ENCODE assay signal across 8 cellular contexts in the genomic region with DNA sequence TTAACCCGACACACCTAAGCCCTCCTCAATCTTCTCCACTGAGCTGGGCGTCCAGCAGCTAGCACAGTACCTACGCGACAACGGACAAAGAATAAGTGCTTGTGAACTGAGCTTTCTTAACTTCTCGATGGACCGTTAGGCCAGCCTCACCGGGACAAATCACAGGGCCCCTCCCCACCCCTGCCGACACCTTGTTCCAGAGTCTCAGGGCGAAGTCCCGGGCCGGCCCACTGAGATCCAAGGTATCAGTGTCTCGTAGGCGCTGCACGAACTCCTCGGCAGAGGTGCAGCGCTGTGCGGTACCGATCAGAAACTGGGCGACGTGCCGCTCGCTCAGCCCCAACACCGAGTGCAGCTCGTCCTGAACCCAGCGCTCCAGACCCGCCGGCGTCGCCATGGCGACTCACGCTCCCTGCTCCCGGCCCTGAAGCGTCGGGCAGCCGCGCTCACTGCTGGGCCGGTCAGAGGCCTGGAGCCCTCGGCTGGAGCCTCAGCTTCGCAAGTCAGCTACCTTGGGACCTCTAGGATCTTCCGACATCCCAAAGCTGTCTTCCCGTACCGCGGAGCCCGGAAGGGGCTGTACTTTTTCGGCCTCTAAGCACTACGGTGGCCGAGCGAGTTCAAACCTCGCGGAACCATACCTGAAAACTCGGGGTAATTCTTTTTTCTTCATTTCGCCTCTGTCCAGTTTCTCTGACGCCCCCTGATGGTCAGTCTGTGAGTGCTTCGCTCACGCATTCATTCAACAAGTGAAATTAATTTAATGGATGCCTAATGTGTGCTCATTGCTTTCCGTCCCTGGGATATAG. TPM values are rescaled to one million over a fixed set of nuclear protein-coding genes. Genes with fewer than 3 reads are reported as not detected.
A peak's percentile ranks its signal among the peaks of the same experiment; 100 is the strongest.
DNase-seq lines count a peak whose midpoint lies in the region; ATAC-seq, FAIRE-seq and TF ChIP-seq lines count a peak whose summit lies in the region.

Gene DHX16, minus strand, starts transcription at position 562 of the 809 bp plus-strand sequence. Its CDS starts 165 bp downstream, at position 397.

- peak within 1 kb of the TSS; percentile 60 for H3K18ac ChIP-seq in H1 (ENCODE audit: extremely low read depth, low read length)

- H3K79me2 ChIP-seq in H1 (ENCODE audit: control insufficient read depth in 1 of 2, insufficient read depth in 2 of 2, low read length in 2 of 2) = peaks cover 0 to 4% of the 10 kb centered on the region in 2 experiments; a peak in 2 of 4 replicates

- no peaks in the 10 kb centered on the region for H3K27me3 Mint-ChIP-seq in CD4-positive, alpha-beta T cell
- H3K27me3 Mint-ChIP-seq in memory B cell = no peaks in the 10 kb centered on the region

- TF ChIP-seq CTCF in CD4-positive, alpha-beta T cell (IDR thresholded peaks at IDR 0.05) = peak; percentile 69
- peak; percentile 50 to 80 (median 72) for TF ChIP-seq CTCF in H1 (IDR thresholded peaks at IDR 0.05; ENCODE audit: control extremely low read depth in 1 of 3, insufficient read depth in 1 of 3, low read depth in 1 of 3, low read length in 3 of 3)

- H3K36me3 ChIP-seq in H1 (ENCODE audit: control insufficient read depth in 2 of 4, insufficient read depth in 4 of 4, low read length in 3 of 4) = peaks cover 4 to 11% (median 8%) of the 10 kb centered on the region in 4 experiments; a peak in 5 of 8 replicates

- H3K4me1 ChIP-seq in H1 (replicated peaks in 1 of 4; ENCODE audit: control insufficient read depth in 3 of 4, insufficient read depth in 4 of 4, low read length in 3 of 4) = no peaks in the 10 kb centered on the region; a peak in 1 of 7 replicates

- H3K23me2 ChIP-seq in H1 (ENCODE audit: low read depth, low read length) = peaks cover 6% of the 10 kb centered on the region

- H2BK120ac ChIP-seq in H1 (replicated peaks; ENCODE audit: low read depth, low read length) = no peak within 1 kb of the TSS

- H3K36me3 Mint-ChIP-seq in CD4-positive, alpha-beta T cell (ENCODE audit: low read depth) = peaks cover 55% of the 10 kb centered on the region
- peaks cover 16% of the 10 kb centered on the region for H3K36me3 Mint-ChIP-seq in memory B cell

- no peak within 1 kb of the TSS for H3K14ac ChIP-seq in H1 (ENCODE audit: insufficient read length)

- no peaks in the 10 kb centered on the region for H3K27me3 ChIP-seq in CD4-positive, alpha-beta T cell (ENCODE audit: control insufficient read depth, insufficient read depth, low read length)
- H3K27me3 ChIP-seq in H1 (replicated peaks in 1 of 4; ENCODE audit: control insufficient read depth in 3 of 4, extremely low read depth in 1 of 4, insufficient read depth in 3 of 4, low read length in 3 of 4) = no peaks in the 10 kb centered on the region

- peak within 1 kb of the TSS; percentile 76 to 99 (median 90) for H3K4me3 ChIP-seq in H1 (ENCODE audit: extremely low read depth in 1 of 4, insufficient read depth in 2 of 4, low read depth in 3 of 4, low read length in 4 of 4)

- no peak within 1 kb of the TSS for H2AK5ac ChIP-seq in H1 (ENCODE audit: low read depth, low read length)

- no peaks in the 10 kb centered on the region for H3K9me3 ChIP-seq in CD4-positive, alpha-beta T cell (ENCODE audit: control insufficient read depth, low read length)
- no peaks in the 10 kb centered on the region for H3K9me3 ChIP-seq in H1 (ENCODE audit: insufficient read depth in 2 of 2, low read depth in 1 of 2, low read length in 1 of 2)

- H3K4me1 Mint-ChIP-seq in CD4-positive, alpha-beta T cell (ENCODE audit: low read depth) = peaks cover 49% of the 10 kb centered on the region
- H3K4me1 Mint-ChIP-seq in memory B cell = peaks cover 19% of the 10 kb centered on the region

- CTCF ChIA-PET in CD4-positive, alpha-beta T cell (lab: Charles Lee) = interaction anchor here (0.5 to 15.4 kb wide), 14 partner anchors 9 to 241 kb away, joined by 3 to 526 read pairs (median 3); partner anchors contain the start of genes C6orf136, MDC1, MRPS18B and TUBB
- CTCF ChIA-PET in H1 (lab: Charles Lee; ENCODE audit: partially characterized antibody) = interaction anchor here (0.5 to 3.0 kb wide), 33 partner anchors 8 to 1049 kb away, joined by 3 to 14 read pairs (median 4); partner anchors contain the start of genes C6orf136 and MDC1

- H2BK15ac ChIP-seq in H1 (ENCODE audit: low read length) = 0 out of 2 replicates have a peak within 1 kb of the TSS, but pooled peaks have one; percentile 29

- H2BK12ac ChIP-seq in H1 (ENCODE audit: low read depth, low read length) = no peak within 1 kb of the TSS

- peak within 1 kb of the TSS; percentile 49 for H3K27ac ChIP-seq in CD4-positive, alpha-beta T cell (ENCODE audit: low read depth, low read length)
- no peak within 1 kb of the TSS for H3K27ac ChIP-seq in H1 (ENCODE audit: low read depth, low read length)

- H2AFZ ChIP-seq in H1 (ENCODE audit: low read length) = 0 out of 2 replicates have a peak within 1 kb of the TSS, but pooled peaks have one; percentile 47

- no peak within 1 kb of the TSS for H2BK20ac ChIP-seq in H1 (ENCODE audit: low read length)

- H3K9ac ChIP-seq in H1 (replicated peaks in 1 of 4; ENCODE audit: extremely low read depth in 1 of 4, low read depth in 3 of 4, low read length in 3 of 4) = peak within 1 kb of the TSS; percentile 62 to 91 (median 78)

- H3K9me3 Mint-ChIP-seq in CD4-positive, alpha-beta T cell = no peaks in the 10 kb centered on the region
- no peaks in the 10 kb centered on the region for H3K9me3 Mint-ChIP-seq in memory B cell

- no peaks in the 10 kb centered on the region for H3K79me1 ChIP-seq in H1 (ENCODE audit: low read depth, low read length)

- TF ChIP-seq EP300 in H1 (IDR thresholded peaks at IDR 0.05; ENCODE audit: borderline replicate concordance in 1 of 2, low read depth in 2 of 2, low read length in 2 of 2) = 0 out of 3 replicates have a peak, but pooled peaks of 1 of the 2 experiments have one; percentile 32

- peak; percentile 76 for ATAC-seq in CD4-positive, alpha-beta T cell (ENCODE audit: poor library complexity)
- peak; percentile 58 for ATAC-seq in GM19438 (IDR thresholded peaks at IDR 0.05; ENCODE audit: low read depth, unreplicated experiment)
- ATAC-seq in memory B cell (ENCODE audit: low read depth) = peak; percentile 85

- H3K4me2 ChIP-seq in H1 (ENCODE audit: insufficient read depth in 1 of 2, low read depth in 2 of 2, low read length in 2 of 2) = peak within 1 kb of the TSS; percentile 82 to 84

- peak within 1 kb of the TSS; percentile 86 for H3K27ac Mint-ChIP-seq in CD4-positive, alpha-beta T cell
- H3K27ac Mint-ChIP-seq in memory B cell = peak within 1 kb of the TSS; percentile 58

- DNase-seq in CD4-positive, alpha-beta T cell = peak; percentile 79 to 87 (median 84)
- peak; percentile 98 for DNase-seq in HT-29 (ENCODE audit: low spot score)
- peak; percentile 95 for DNase-seq in NOMO-1 treated with DMSO at 0.1 percent for 48 hours (lab: John Stamatoyannopoulos, UW; ENCODE audit: unreplicated experiment)
- DNase-seq in activated CD8-positive, alpha-beta memory T cell treated with anti-CD3 and anti-CD28 coated beads for 4 hours (ENCODE audit: low read depth in 2 of 2) = peak; percentile 77 to 79
- DNase-seq in H1 (ENCODE audit: low read depth in 1 of 2, low spot score in 2 of 2) = peak; percentile 88 to 94
- DNase-seq in memory B cell (ENCODE audit: low spot score in 2 of 2) = peak; percentile 89 to 93
- peak; percentile 74 for DNase-seq in stimulated activated CD8-positive, alpha-beta memory T cell treated with anti-CD3 and anti-CD28 coated beads, Interleukin-12 subunit alpha, Interleukin-12 subunit beta, amount 100 ng/mL, for 24 hours (ENCODE audit: extremely low read depth)

- intact Hi-C loops in CD4-positive, alpha-beta T cell (cut with DNase I, micrococcal nuclease) = loop anchor here (2.0 to 5.0 kb wide), 6 partner anchors 26 to 190 kb away; partner anchors contain the start of genes ATAT1 (in 2 of the 2), C6orf136 (in 1 of the 2), MRPS18B (in 1 of the 2) and PPP1R10 (in 1 of the 2)

- POLR2A ChIA-PET in CD4-positive, alpha-beta T cell (lab: Charles Lee) = interaction anchor here (0.6 to 2.4 kb wide), 13 partner anchors 26 to 131 kb away, joined by 3 to 17 read pairs (median 4); partner anchors contain the start of genes C6orf136, MDC1, MRPS18B and PPP1R10
- POLR2A ChIA-PET in H1 (lab: Charles Lee; ENCODE audit: partially characterized antibody) = interaction anchor here (0.6 to 18.7 kb wide), 18 partner anchors 8 to 106 kb away, joined by 3 to 388 read pairs (median 3); partner anchors contain the start of genes ABCF1, MDC1, MRPS18B and NRM

- no peak within 1 kb of the TSS for H4K91ac ChIP-seq in H1 (replicated peaks; ENCODE audit: insufficient read length, low read length)

- no peak within 1 kb of the TSS for H3K4ac ChIP-seq in H1 (replicated peaks; ENCODE audit: insufficient read length, low read depth, low read length)

- H3K56ac ChIP-seq in H1 (replicated peaks; ENCODE audit: insufficient read length, low read depth, low read length) = peak within 1 kb of the TSS; percentile 83

- WGBS in H1 (ENCODE audit: extremely low coverage in 1 of 2, insufficient coverage in 1 of 2, insufficient read length in 1 of 2, insufficient replicate concordance in 2 of 2, low coverage in 1 of 2, low lambda C conversion rate in 2 of 2, missing lambda C conversion rate in 1 of 2), 2 experiments = 3% methylated on average over 39 of the region's 57 CpGs; no CpG with 5 or more reads in 1 of the 2 experiments

- peak; percentile 19 to 42; a peak in 2 of 4 replicates for TF ChIP-seq RAD21 in H1 (IDR thresholded peaks at IDR 0.05 in 1 of 2, conservative IDR thresholded peaks at IDR 0.05 in 1 of 2; ENCODE audit: low read depth in 2 of 2, low read length in 2 of 2)

- peak; percentile 65 for FAIRE-seq in H1 (lab: Jason Lieb, UNC)

- TF ChIP-seq POLR2A in H1 (IDR thresholded peaks at IDR 0.05; ENCODE audit: control extremely low read depth in 1 of 2, low read depth in 2 of 2, low read length in 2 of 2) = no peak

- H4K5ac ChIP-seq in H1 (ENCODE audit: insufficient read length, low read depth, low read length) = peak within 1 kb of the TSS; percentile 44

- peaks cover 0 to 2% of the 10 kb centered on the region in 2 experiments for H4K20me1 ChIP-seq in H1 (replicated peaks in 1 of 2; ENCODE audit: control insufficient read depth in 1 of 2, insufficient read depth in 2 of 2, low read length in 2 of 2)

- H4K8ac ChIP-seq in H1 (ENCODE audit: extremely low read depth, insufficient read depth, low read length) = peak within 1 kb of the TSS; percentile 81

- H2BK5ac ChIP-seq in H1 (ENCODE audit: low read depth, low read length) = peak within 1 kb of the TSS; percentile 71; the same call in 1 of the 2 replicates

- H3K4me3 Mint-ChIP-seq in CD4-positive, alpha-beta T cell = peak within 1 kb of the TSS; percentile 87
- peak within 1 kb of the TSS; percentile 90 for H3K4me3 Mint-ChIP-seq in memory B cell

- H3K23ac ChIP-seq in H1 (ENCODE audit: insufficient read length) = no peak within 1 kb of the TSS

RNA-seq across cellular contexts. Expression of gene DHX16, which starts in this region (rescaled TPM):
- total RNA-seq in CD4-positive, alpha-beta T cell = 10 to 100 TPM; 15.9 to 16.1 TPM
- 43.2 and 43.8 TPM in 2 replicates for total RNA-seq in HT-29 (2014; rRNA removed; shearing (Covaris generic))
- 27.4 and 29.4 TPM in 2 replicates for total RNA-seq in H1 (2021; fragmentation: NEBNext Ultra II Directional; extraction: Animal tissue kit (Norgen Biotek cat#: 25700))
- 44.4 and 53.8 TPM in 2 replicates for polyA plus RNA-seq in H1 (2011; rRNA removed)
- polyA plus RNA-seq in H1 (2011; cell fraction: cytosol; rRNA removed) = 43.4 TPM
- 70.6 TPM for polyA plus RNA-seq in H1 (2011; cell fraction: nucleus; rRNA removed)
- 29.1 to 38.2 TPM (median 35.0 TPM) in 4 replicates for polyA plus RNA-seq in H1 (2012, experiment 1 of 2)
- polyA plus RNA-seq in H1 (2012, experiment 2 of 2) = 18.5 TPM
- polyA plus RNA-seq in H1 (2013, experiment 1 of 2) = 18.6 TPM
- polyA plus RNA-seq in H1 (2013, experiment 2 of 2) = 17.8 TPM
- polyA minus RNA-seq in H1 (2011; rRNA and poly(A)+ RNA removed) = 46.2 and 54.8 TPM in 2 replicates
- 17.8 TPM for polyA minus RNA-seq in H1 (2011; cell fraction: cytosol; rRNA and poly(A)+ RNA removed)
- 20.5 TPM for polyA minus RNA-seq in H1 (2011; cell fraction: nucleus; rRNA and poly(A)+ RNA removed)
